12 cellular contexts compared by ENCODE assay signal in genomic region chr2:54454548-54454921, GRCh38. TPM values are rescaled to one million over a fixed set of nuclear protein-coding genes. Genes with fewer than 3 reads are reported as not detected.
DNase-seq lines count a peak whose midpoint lies in the region; ATAC-seq and TF ChIP-seq lines count a peak whose summit lies in the region.
"Had no signal": no experiment of that assay in that cellular context is flagged by ENCODE, and none has a peak within 500 bp of the region (broad histone marks: within the 10 kb centered on the region; RNA-seq: fewer than 3 reads in every experiment).

No MANE protein-coding gene starts in this region.

- no peaks in the 10 kb centered on the region for H4K20me1 ChIP-seq in PC-9 (ENCODE audit: insufficient read depth)
- H4K20me1 ChIP-seq in smooth muscle cell (ENCODE audit: low read depth), result peaks cover 24% of the 10 kb centered on the region

- intact Hi-C loops in PC-9 (cut with micrococcal nuclease; ENCODE audit: unreplicated experiment), result loop anchor here (10.0 kb wide), 1 partner anchor 340 kb away; the partner anchor contains the start of gene ACYP2

- H3K27ac ChIP-seq in PC-9, result no peak overlapping the region
- peak overlapping the region; percentile 45 for H3K27ac ChIP-seq in smooth muscle cell (ENCODE audit: low read depth)

- H3K27me3 ChIP-seq in PC-9 (ENCODE audit: insufficient read depth, low read depth) (no peaks in the 10 kb centered on the region; the same call in 1 of the 2 replicates), smooth muscle cell (ENCODE audit: low read depth) (no peaks in the 10 kb centered on the region)

- no peaks in the 10 kb centered on the region for H3K9me3 ChIP-seq in PC-9 (ENCODE audit: insufficient read depth, low read depth)
- H3K9me3 ChIP-seq in iPS-18c (ENCODE audit: control insufficient read depth, insufficient read depth, low read length), result no peaks in the 10 kb centered on the region
- H3K9me3 ChIP-seq in smooth muscle cell (replicated peaks; ENCODE audit: low read depth), result no peaks in the 10 kb centered on the region

- 72% methylated on average over 2 of the region's 2 CpGs for WGBS in smooth muscle cell (ENCODE audit: low lambda C conversion rate)

- ATAC-seq in HG02981 (IDR thresholded peaks at IDR 0.05; ENCODE audit: unreplicated experiment), result no peak

- H3K9me2 ChIP-seq in PC-9 (ENCODE audit: insufficient read depth), result no peaks in the 10 kb centered on the region

- H3F3A ChIP-seq in PC-9 (ENCODE audit: insufficient read depth, low read depth), result peaks cover 16% of the 10 kb centered on the region
- H3F3A ChIP-seq in smooth muscle cell (ENCODE audit: low read depth), result no peaks in the 10 kb centered on the region

- H3K79me2 ChIP-seq in PC-9 (ENCODE audit: low read depth) (no peaks in the 10 kb centered on the region), smooth muscle cell (ENCODE audit: low read depth) (peaks cover 29% of the 10 kb centered on the region)

- H3K4me1 ChIP-seq in PC-9 (replicated peaks; ENCODE audit: insufficient read depth), result peaks cover 28% of the 10 kb centered on the region
- H3K4me1 ChIP-seq in smooth muscle cell (ENCODE audit: low read depth), result peaks cover 13% of the 10 kb centered on the region

- H3K4me2 ChIP-seq in PC-9, result peak overlapping the region; percentile 97
- H3K4me2 ChIP-seq in smooth muscle cell, result peak overlapping the region; percentile 98

- H3K4me3 ChIP-seq in PC-9, result peak overlapping the region; percentile 68; the same call in 1 of the 2 replicates
- H3K4me3 ChIP-seq in iPS-18c (ENCODE audit: insufficient read depth, low read depth, low read length), result peak overlapping the region; percentile 72; the same call in 1 of the 2 replicates
- H3K4me3 ChIP-seq in smooth muscle cell, result peak overlapping the region; percentile 92

- TF ChIP-seq CTCF in PC-9 (conservative IDR thresholded peaks at IDR 0.05) (no peak), smooth muscle cell (IDR thresholded peaks at IDR 0.05; ENCODE audit: borderline replicate concordance, insufficient read depth, poor library complexity, severe bottlenecking) (no peak)

- CTCF ChIA-PET in PC-9 (lab: Charles Lee), result no interaction called here

- H3K36me3 ChIP-seq in PC-9 (ENCODE audit: low read depth), result no peaks in the 10 kb centered on the region
- H3K36me3 ChIP-seq in smooth muscle cell (ENCODE audit: low read depth), result no peaks in the 10 kb centered on the region

- BruUV-seq in PC-9 (replicated peaks; lab: Mats Ljungman, UMichigan), result no TSS peak

- in situ Hi-C loops in G401 (cut with HindIII; ENCODE audit: low sequenced_read_pairs), result no loop called here

- peak; percentile 45 for DNase-seq in G401 (ENCODE audit: low spot score)
- no peak for DNase-seq in PC-9
- DNase-seq in smooth muscle cell (lab: John Stamatoyannopoulos, UW; ENCODE audit: unreplicated experiment), result no peak
- no peak for DNase-seq in effector CD8-positive, alpha-beta T cell (lab: John Stamatoyannopoulos, UW)
- no peak for DNase-seq in putamen (ENCODE audit: low spot score)
- DNase-seq in epidermal melanocyte (ENCODE audit: insufficient read length, low spot score), result no peak
- DNase-seq: activated CD4-positive, CD25-positive, alpha-beta regulatory T cell; activated effector memory CD4-positive, alpha-beta T cell treated with anti-CD3 and anti-CD28 coated beads, Interleukin-2, amount 50 U/mL, for 16 hours; MV-4-11; retina had no signal

- no peak overlapping the region for H3K9ac ChIP-seq in smooth muscle cell (ENCODE audit: low read depth)

- H2AFZ ChIP-seq in PC-9 (no peak overlapping the region), smooth muscle cell (ENCODE audit: low read depth) (peak overlapping the region; percentile 94)

- POLR2A ChIA-PET in PC-9 (lab: Charles Lee; ENCODE audit: unreplicated experiment), result interaction anchor here (0.6 kb wide), 1 partner anchor 975 kb away, joined by 4 read pairs; no protein-coding TSS in a partner anchor

RNA-seq across cellular contexts. Expression of gene SPTBN1, which starts 1.6 kb away (rescaled TPM):
- 59.6 and 81.0 TPM in 2 replicates for total RNA-seq in G401 (2014; rRNA removed; shearing (Covaris generic))
- total RNA-seq in PC-9 (2021) (234 and 262 TPM in 2 replicates), smooth muscle cell (186 and 215 TPM in 2 replicates)
- polyA plus RNA-seq in smooth muscle cell, result 76.3 and 78.7 TPM in 2 replicates
